8 cellular contexts compared by ENCODE assay signal in genomic region chr2:460861-461260, GRCh38.
DNase-seq lines count a peak whose midpoint lies in the region; TF ChIP-seq lines count a peak whose summit lies in the region.
"Had no signal": no experiment of that assay in that cellular context is flagged by ENCODE, and none has a peak within 500 bp of the region (broad histone marks: within the 10 kb centered on the region; RNA-seq: fewer than 3 reads in every experiment).

No MANE protein-coding gene starts in this region.

- H3K9me3 Mint-ChIP-seq in IgD-negative memory B cell = peaks cover 0 to 4% (median 1%) of the 10 kb centered on the region in 3 donors

- no peak for TF ChIP-seq CTCF in GM20000 (IDR thresholded peaks at IDR 0.05; ENCODE audit: extremely low read depth, missing control alignments)
- no peak for TF ChIP-seq CTCF in thyroid gland (IDR thresholded peaks at IDR 0.05)

- DNase-seq in GM20000 (ENCODE audit: low spot score) = peak; percentile 53
- peak; percentile 30 for DNase-seq in activated effector memory CD4-positive, alpha-beta T cell treated with Interleukin-2 at 50 U/mL for 16 hours
- DNase-seq in stimulated activated CD8-positive, alpha-beta memory T cell treated with anti-CD3 and anti-CD28 coated beads, Interleukin-15, amount 100 ng/mL, for 4 hours (ENCODE audit: low read depth in 2 of 2) = peak; percentile 14 to 22
- DNase-seq in NCI-H1092 (lab: John Stamatoyannopoulos, UW) = no peak
- no peak for DNase-seq in NCI-H1436 (lab: John Stamatoyannopoulos, UW)
- DNase-seq in thyroid gland = no peak
- DNase-seq: NCI-H774 had no signal

- H3K27ac Mint-ChIP-seq in IgD-negative memory B cell = peak overlapping the region; percentile 88 to 91 (median 90)

- H3K4me1 Mint-ChIP-seq in IgD-negative memory B cell = peaks cover 46 to 63% (median 49%) of the 10 kb centered on the region in 3 donors

- H3K27me3 Mint-ChIP-seq in IgD-negative memory B cell = peaks cover 5% of the 10 kb centered on the region

- H3K36me3 Mint-ChIP-seq in IgD-negative memory B cell = peaks cover 2% of the 10 kb centered on the region

- no peaks in the 10 kb centered on the region for H3K4me1 ChIP-seq in thyroid gland

- no peaks in the 10 kb centered on the region for H3K27me3 ChIP-seq in thyroid gland

- intact Hi-C loops in thyroid gland (cut with DNase I) = no loop called here

- H3K9me3 ChIP-seq in thyroid gland = no peaks in the 10 kb centered on the region

- WGBS in thyroid gland, 2 donors = 75 to 79% methylated on average over 6 of the region's 6 CpGs

- peak overlapping the region; percentile 64 to 89 (median 78) for H3K4me3 Mint-ChIP-seq in IgD-negative memory B cell

- H3K27ac ChIP-seq in thyroid gland = no peak overlapping the region

- no peak for TF ChIP-seq POLR2A in thyroid gland (IDR thresholded peaks at IDR 0.05)

- H3K4me3 ChIP-seq in thyroid gland (replicated peaks in 1 of 3) = no peak overlapping the region

- no peaks in the 10 kb centered on the region for H3K36me3 ChIP-seq in thyroid gland

Comparison
In these comparisons a context has a peak if more than half of its experiments do, and no peak if none do; other contexts are left out.
1. DNase-seq: peak in GM20000 (single experiment), activated effector memory CD4-positive, alpha-beta T cell treated with Interleukin-2 at 50 U/mL for 16 hours (single experiment) and stimulated activated CD8-positive, alpha-beta memory T cell treated with anti-CD3 and anti-CD28 coated beads, Interleukin-15, amount 100 ng/mL, for 4 hours (2 of 2); none in NCI-H1092 (single experiment), NCI-H1436 (single experiment) and thyroid gland (0 of 2).